ENCODE assay signal across 12 cellular contexts in the genomic region with DNA sequence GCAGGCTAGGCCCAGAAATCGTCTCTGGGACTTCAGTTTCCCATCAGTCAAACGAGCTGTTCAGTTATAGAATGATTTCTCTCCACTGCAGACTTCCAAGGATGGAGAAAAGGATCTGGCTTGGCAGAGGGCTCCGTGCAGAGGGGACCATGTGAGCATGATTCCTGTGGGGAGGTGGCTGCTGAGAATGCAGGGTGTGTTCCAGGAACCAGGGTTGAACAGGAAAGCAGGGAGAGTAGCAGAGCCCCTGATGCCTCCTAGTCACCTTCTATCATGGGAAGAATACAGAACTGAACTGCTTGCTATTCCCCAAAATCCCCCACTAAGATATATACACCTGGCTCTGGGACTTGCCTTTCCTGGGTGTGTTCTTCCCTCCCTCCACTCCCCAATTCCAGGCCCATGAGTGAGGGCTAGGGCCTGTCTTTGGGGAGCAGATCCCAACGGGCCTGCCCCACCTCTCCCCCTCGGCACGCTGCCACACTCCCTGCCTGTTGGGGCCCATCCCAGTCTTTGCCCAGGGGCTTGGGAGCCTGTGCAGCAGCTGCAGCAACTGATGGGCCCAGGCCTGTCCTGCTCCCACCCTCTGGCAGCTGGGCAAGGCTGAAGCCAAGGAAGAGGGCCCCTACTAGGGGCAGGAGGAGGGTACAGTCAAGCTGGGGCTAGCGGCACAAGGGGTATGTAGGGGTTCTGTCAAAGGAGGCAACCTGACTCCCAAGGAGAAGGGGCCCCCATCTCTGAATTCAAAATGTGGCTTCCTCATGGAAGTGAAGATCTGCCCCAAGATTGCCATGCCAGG. TPM values are rescaled to one million over a fixed set of nuclear protein-coding genes. Genes with fewer than 3 reads are reported as not detected.
A peak's percentile ranks its signal among the peaks of the same experiment; 100 is the strongest.
DNase-seq lines count a peak whose midpoint lies in the region; ATAC-seq and TF ChIP-seq lines count a peak whose summit lies in the region.
"Had no signal": no experiment of that assay in that cellular context is flagged by ENCODE, and none has a peak within 500 bp of the region (broad histone marks: within the 10 kb centered on the region; RNA-seq: fewer than 3 reads in every experiment).

No MANE protein-coding gene starts in this region.

- no peak overlapping the region for H3K9ac ChIP-seq in fibroblast of lung (ENCODE audit: insufficient read depth, low read length)

- H3K4me1 ChIP-seq in PC-9 (replicated peaks; ENCODE audit: insufficient read depth) (peaks cover 50% of the 10 kb centered on the region), fibroblast of lung (ENCODE audit: control insufficient read depth, extremely low read depth, insufficient read depth, low read length) (peaks cover 41% of the 10 kb centered on the region)

- H3K27me3 ChIP-seq in PC-9 (ENCODE audit: insufficient read depth, low read depth) = no peaks in the 10 kb centered on the region
- H3K27me3 ChIP-seq in fibroblast of lung (ENCODE audit: control insufficient read depth, insufficient read depth, low read length) = no peaks in the 10 kb centered on the region

- peaks cover 44% of the 10 kb centered on the region for H3K4me1 Mint-ChIP-seq in progenitor cell of endocrine pancreas (ENCODE audit: low read depth)

- TF ChIP-seq CTCF in PC-9 (conservative IDR thresholded peaks at IDR 0.05) (no peak), fibroblast of lung (conservative IDR thresholded peaks at IDR 0.05 in 1 of 2, IDR thresholded peaks at IDR 0.05 in 1 of 2; ENCODE audit: low read depth in 1 of 2, low read length in 2 of 2) (no peak), progenitor cell of endocrine pancreas (IDR thresholded peaks at IDR 0.05; ENCODE audit: unreplicated experiment) (no peak)

- no peak for ATAC-seq in HG02798 (IDR thresholded peaks at IDR 0.05; ENCODE audit: poor library complexity, unreplicated experiment)

- peaks cover 31% of the 10 kb centered on the region for H3K36me3 Mint-ChIP-seq in progenitor cell of endocrine pancreas (ENCODE audit: insufficient read depth)

- peak overlapping the region; percentile 82 for H3K4me3 Mint-ChIP-seq in progenitor cell of endocrine pancreas (ENCODE audit: low read depth)

- CTCF ChIA-PET in PC-9 (lab: Charles Lee) = interaction anchor here (0.5 kb wide), 1 partner anchor 232 kb away, joined by 3 read pairs; no protein-coding TSS in a partner anchor

- H3K4me2 ChIP-seq in PC-9 (peak overlapping the region; percentile 87), fibroblast of lung (ENCODE audit: extremely low read depth, insufficient read depth, low read length) (peak overlapping the region; percentile 48)

- H3K9me3 ChIP-seq in PC-9 (ENCODE audit: insufficient read depth, low read depth) (no peaks in the 10 kb centered on the region), fibroblast of lung (ENCODE audit: control insufficient read depth, insufficient read depth, low read depth, low read length) (no peaks in the 10 kb centered on the region)

- H4K20me1 ChIP-seq in PC-9 (ENCODE audit: insufficient read depth) = no peaks in the 10 kb centered on the region
- no peaks in the 10 kb centered on the region for H4K20me1 ChIP-seq in fibroblast of lung (ENCODE audit: control insufficient read depth, extremely low read depth, insufficient read depth, low read length)

- H3K27ac Mint-ChIP-seq in progenitor cell of endocrine pancreas = peak overlapping the region; percentile 100

- H3K36me3 ChIP-seq in PC-9 (ENCODE audit: low read depth) = peaks cover 2% of the 10 kb centered on the region; the same call in 1 of the 2 replicates
- peaks cover 3% of the 10 kb centered on the region for H3K36me3 ChIP-seq in fibroblast of lung (ENCODE audit: control insufficient read depth, insufficient read depth, low read length)

- H3K27ac ChIP-seq in PC-9 (peak overlapping the region; percentile 76), fibroblast of lung (ENCODE audit: insufficient read depth, low read length) (peak overlapping the region; percentile 55)
- H3K27ac ChIP-seq: HL-60 had no signal

- no peaks in the 10 kb centered on the region for H3K9me2 ChIP-seq in PC-9 (ENCODE audit: insufficient read depth)

- H3K4me3 ChIP-seq in PC-9 (peak overlapping the region; percentile 72; the same call in 1 of the 2 replicates), fibroblast of lung (replicated peaks in 1 of 4; ENCODE audit: control extremely low read depth in 1 of 4, insufficient read depth in 1 of 4, low read depth in 3 of 4, low read length in 4 of 4) (peak overlapping the region in 3 of 4 experiments; percentile 47 to 87 (median 80))

- no TSS peak for BruUV-seq in PC-9 (replicated peaks; lab: Mats Ljungman, UMichigan)

- DNase-seq in DMS 273 (lab: John Stamatoyannopoulos, UW; ENCODE audit: unreplicated experiment) (peak; percentile 87), PC-9 (peak in 1 of 2 experiments; percentile 51), fibroblast of lung (ENCODE audit: low read depth in 2 of 2) (peak in 1 of 2 donors; percentile 29), progenitor cell of endocrine pancreas (ENCODE audit: low spot score, unreplicated experiment) (no peak), NCI-H2029 treated with DMSO at 0.1 percent for 48 hours (lab: John Stamatoyannopoulos, UW) (no peak), NCI-H2227 (lab: John Stamatoyannopoulos, UW; ENCODE audit: unreplicated experiment) (no peak)
- no peak for DNase-seq in stimulated activated CD4-positive, alpha-beta T cell treated with anti-CD3 and anti-CD28 coated beads, Interleukin-1b, Interleukin-23, amount 100 ng/mL, for 48 hours
- DNase-seq: activated CD4-positive, alpha-beta T cell treated with anti-CD3 and anti-CD28 coated beads, Interleukin-2, amount 10 ng/mL, durations not matched to agents 24 days and 14 days; central memory CD4-positive, alpha-beta T cell; NCI-H524 treated with DMSO at 0.1 percent for 48 hours had no signal

- no peak overlapping the region for H2AFZ ChIP-seq in PC-9
- no peak overlapping the region for H2AFZ ChIP-seq in fibroblast of lung (ENCODE audit: low read length)

- H3K9me3 Mint-ChIP-seq in progenitor cell of endocrine pancreas (ENCODE audit: low read depth) = no peaks in the 10 kb centered on the region
- H3K9me3 Mint-ChIP-seq: activated CD4-positive, alpha-beta T cell treated with anti-CD3 and anti-CD28 coated beads, Interleukin-2, amount 10 ng/mL, durations not matched to agents 24 days and 14 days had no signal

- no peaks in the 10 kb centered on the region for H3K27me3 Mint-ChIP-seq in progenitor cell of endocrine pancreas

- intact Hi-C loops in PC-9 (cut with micrococcal nuclease; ENCODE audit: unreplicated experiment) = loop anchor here (1.0 kb wide), 1 partner anchor 108 kb away; the partner anchor contains the start of gene LRP10

- H3K79me2 ChIP-seq in PC-9 (ENCODE audit: low read depth) (peaks cover 26% of the 10 kb centered on the region), fibroblast of lung (ENCODE audit: control insufficient read depth, insufficient read depth, low read length) (peaks cover 44% of the 10 kb centered on the region)

- POLR2A ChIA-PET in PC-9 (lab: Charles Lee; ENCODE audit: unreplicated experiment) = no interaction called here

- H3F3A ChIP-seq in PC-9 (ENCODE audit: insufficient read depth, low read depth) = peaks cover 34% of the 10 kb centered on the region

RNA-seq across cellular contexts. Expression of gene AJUBA, which starts 3.3 kb away (rescaled TPM):
- total RNA-seq in PC-9 (2021) (37.4 and 42.6 TPM in 2 replicates), fibroblast of lung (57.0 and 84.9 TPM in 2 replicates), progenitor cell of endocrine pancreas (97.1 and 104 TPM in 2 replicates)
- 26.1 and 41.3 TPM in 2 replicates for polyA plus RNA-seq in fibroblast of lung
- 27.2 and 39.8 TPM in 2 replicates for polyA plus RNA-seq in fibroblast of lung (2012)
- polyA minus RNA-seq in fibroblast of lung (ENCODE audit: low replicate concordance) = 100 and 151 TPM in 2 replicates

RNA-seq across cellular contexts. Expression of gene HAUS4, which starts 22.2 kb away (rescaled TPM):
- 23.1 and 36.0 TPM in 2 replicates for total RNA-seq in PC-9 (2021)
- total RNA-seq in fibroblast of lung = 47.9 and 53.9 TPM in 2 replicates
- polyA plus RNA-seq in fibroblast of lung = 21.9 and 25.8 TPM in 2 replicates
- 19.7 and 25.0 TPM in 2 replicates for polyA plus RNA-seq in fibroblast of lung (2012)
- polyA minus RNA-seq in fibroblast of lung (ENCODE audit: low replicate concordance) = 5.9 and 17.1 TPM in 2 replicates
- total RNA-seq in progenitor cell of endocrine pancreas = 36.6 and 39.1 TPM in 2 replicates

RNA-seq across cellular contexts. Expression of gene C14orf93, which starts 30.9 kb away (rescaled TPM):
- total RNA-seq in PC-9 (2021) (13.3 and 13.9 TPM in 2 replicates), fibroblast of lung (10.5 and 13.0 TPM in 2 replicates), progenitor cell of endocrine pancreas (14.4 and 15.4 TPM in 2 replicates)
- 4.8 and 5.4 TPM in 2 replicates for polyA plus RNA-seq in fibroblast of lung
- 3.8 and 4.5 TPM in 2 replicates for polyA plus RNA-seq in fibroblast of lung (2012)
- 3.7 and 19.9 TPM in 2 replicates for polyA minus RNA-seq in fibroblast of lung (ENCODE audit: low replicate concordance)

RNA-seq across cellular contexts. Expression of gene PRMT5, which starts 49.9 kb away (rescaled TPM):
- total RNA-seq in PC-9 (2021) (58.6 and 73.2 TPM in 2 replicates), fibroblast of lung (50.3 and 54.8 TPM in 2 replicates), progenitor cell of endocrine pancreas (104 and 111 TPM in 2 replicates)
- polyA plus RNA-seq in fibroblast of lung = 91.7 and 136 TPM in 2 replicates
- polyA plus RNA-seq in fibroblast of lung (2012) = 76.2 and 138 TPM in 2 replicates
- polyA minus RNA-seq in fibroblast of lung (ENCODE audit: low replicate concordance) = 184 and 335 TPM in 2 replicates

RNA-seq across cellular contexts. Expression of gene PSMB5, which starts 55.6 kb away (rescaled TPM):
- total RNA-seq in PC-9 (2021) = 122 and 146 TPM in 2 replicates
- 166 and 204 TPM in 2 replicates for total RNA-seq in fibroblast of lung
- 237 and 276 TPM in 2 replicates for polyA plus RNA-seq in fibroblast of lung
- polyA plus RNA-seq in fibroblast of lung (2012) = 213 and 248 TPM in 2 replicates
- polyA minus RNA-seq in fibroblast of lung (ENCODE audit: low replicate concordance) = 184 and 186 TPM in 2 replicates
- total RNA-seq in progenitor cell of endocrine pancreas = 156 and 165 TPM in 2 replicates
